24 cellular contexts compared by ENCODE assay signal in genomic region chr1:30818568-30819243, GRCh38.
DNase-seq lines count a peak whose midpoint lies in the region; ATAC-seq and TF ChIP-seq lines count a peak whose summit lies in the region.
"Had no signal": no experiment of that assay in that cellular context is flagged by ENCODE, and none has a peak within 500 bp of the region (broad histone marks: within the 10 kb centered on the region; RNA-seq: fewer than 3 reads in every experiment).

No MANE protein-coding gene starts in this region.

- TF ChIP-seq POLR2A in esophagus squamous epithelium (IDR thresholded peaks at IDR 0.05) (no peak), thyroid gland (IDR thresholded peaks at IDR 0.05) (no peak)

- no peaks in the 10 kb centered on the region for H3K36me3 Mint-ChIP-seq in stimulated activated naive B cell treated with anti-CD40 and anti-IgM and Interleukin-4, amounts not matched to agents 10 μg/mL and 1 μg/mL and 100 μg/mL, for 72 hours
- H3K36me3 Mint-ChIP-seq: activated CD4-positive, alpha-beta memory T cell treated with anti-CD3 and anti-CD28 coated beads for 36 hours had no signal

- H3K4me1 ChIP-seq in esophagus squamous epithelium (peaks cover 16 to 30% (median 22%) of the 10 kb centered on the region in 3 donors), muscle layer of colon (ENCODE audit: insufficient read depth, low read length) (peaks cover 72% of the 10 kb centered on the region), thyroid gland (peaks cover 12 to 20% of the 10 kb centered on the region in 2 donors)
- H3K4me1 ChIP-seq: Caco-2 had no signal

- H3K36me3 ChIP-seq in esophagus squamous epithelium: no peaks in the 10 kb centered on the region
- no peaks in the 10 kb centered on the region for H3K36me3 ChIP-seq in muscle layer of colon (ENCODE audit: insufficient read depth, low read length)
- H3K36me3 ChIP-seq in thyroid gland: no peaks in the 10 kb centered on the region
- H3K36me3 ChIP-seq: ascending aorta, BE2C, SJSA1, uterus had no signal

- DNase-seq in NCI-H2227 (lab: John Stamatoyannopoulos, UW; ENCODE audit: unreplicated experiment): peak; percentile 32
- no peak for DNase-seq in NCI-H2227 treated with DMSO at 0.1 percent for 48 hours (lab: John Stamatoyannopoulos, UW)
- no peak for DNase-seq in esophagus squamous epithelium (lab: John Stamatoyannopoulos, UW)
- DNase-seq in thyroid gland: peak; percentile 28 to 63
- DNase-seq in NCI-H69 (lab: John Stamatoyannopoulos, UW): no peak
- no peak for DNase-seq in stimulated activated naive B cell treated with anti-CD40 and anti-IgM and Interleukin-4, amounts not matched to agents 10 μg/mL and 1 μg/mL and 100 μg/mL, for 72 hours
- DNase-seq: 8988T; activated B cell treated with CpG ODN at 0.5 μM for 24 hours; activated CD4-positive, alpha-beta memory T cell treated with anti-CD3 and anti-CD28 coated beads for 36 hours; activated naive CD4-positive, alpha-beta T cell treated with anti-CD3 and anti-CD28 coated beads for 36 hours; activated T-cell treated with anti-CD3 and anti-CD28 coated beads for 4 hours; BE2C; Caco-2; effector memory CD8-positive, alpha-beta T cell; EL; NCI-H1417; NCI-H774; stimulated activated naive CD8-positive, alpha-beta T cell treated with anti-CD3 and anti-CD28 coated beads, Interleukin-15, amount 100 ng/mL, for 72 hours; T-helper 17 cell; uterus had no signal

- peaks cover 33 to 52% of the 10 kb centered on the region in 2 donors for H3K27me3 Mint-ChIP-seq in stimulated activated naive B cell treated with anti-CD40 and anti-IgM and Interleukin-4, amounts not matched to agents 10 μg/mL and 1 μg/mL and 100 μg/mL, for 72 hours

- H3K4me3 Mint-ChIP-seq in stimulated activated naive B cell treated with anti-CD40 and anti-IgM and Interleukin-4, amounts not matched to agents 10 μg/mL and 1 μg/mL and 100 μg/mL, for 72 hours: no peak overlapping the region
- H3K4me3 Mint-ChIP-seq: activated B cell treated with CpG ODN at 0.5 μM for 24 hours; activated CD4-positive, alpha-beta memory T cell treated with anti-CD3 and anti-CD28 coated beads for 36 hours; activated naive CD4-positive, alpha-beta T cell treated with anti-CD3 and anti-CD28 coated beads for 36 hours; effector memory CD8-positive, alpha-beta T cell; stimulated activated naive CD8-positive, alpha-beta T cell treated with anti-CD3 and anti-CD28 coated beads, Interleukin-15, amount 100 ng/mL, for 72 hours; T-helper 17 cell had no signal

- H3K9me3 ChIP-seq in esophagus squamous epithelium (no peaks in the 10 kb centered on the region), muscle layer of colon (ENCODE audit: low read length) (no peaks in the 10 kb centered on the region), thyroid gland (no peaks in the 10 kb centered on the region)
- H3K9me3 ChIP-seq: ascending aorta, BE2C, Caco-2, SJSA1, uterus had no signal

- H3K27ac Mint-ChIP-seq in stimulated activated naive B cell treated with anti-CD40 and anti-IgM and Interleukin-4, amounts not matched to agents 10 μg/mL and 1 μg/mL and 100 μg/mL, for 72 hours: no peak overlapping the region
- H3K27ac Mint-ChIP-seq: activated B cell treated with CpG ODN at 0.5 μM for 24 hours; activated CD4-positive, alpha-beta memory T cell treated with anti-CD3 and anti-CD28 coated beads for 36 hours; activated naive CD4-positive, alpha-beta T cell treated with anti-CD3 and anti-CD28 coated beads for 36 hours; effector memory CD8-positive, alpha-beta T cell; stimulated activated naive CD8-positive, alpha-beta T cell treated with anti-CD3 and anti-CD28 coated beads, Interleukin-15, amount 100 ng/mL, for 72 hours; T-helper 17 cell had no signal

- no peaks in the 10 kb centered on the region for H3K9me3 Mint-ChIP-seq in stimulated activated naive B cell treated with anti-CD40 and anti-IgM and Interleukin-4, amounts not matched to agents 10 μg/mL and 1 μg/mL and 100 μg/mL, for 72 hours
- H3K9me3 Mint-ChIP-seq: activated B cell treated with CpG ODN at 0.5 μM for 24 hours; activated CD4-positive, alpha-beta memory T cell treated with anti-CD3 and anti-CD28 coated beads for 36 hours; activated naive CD4-positive, alpha-beta T cell treated with anti-CD3 and anti-CD28 coated beads for 36 hours; effector memory CD8-positive, alpha-beta T cell; stimulated activated naive CD8-positive, alpha-beta T cell treated with anti-CD3 and anti-CD28 coated beads, Interleukin-15, amount 100 ng/mL, for 72 hours had no signal

- ATAC-seq in HG02763 (IDR thresholded peaks at IDR 0.05; ENCODE audit: unreplicated experiment): no peak
- ATAC-seq in stimulated activated naive B cell treated with anti-CD40 and anti-IgM and Interleukin-4, amounts not matched to agents 10 μg/mL and 1 μg/mL and 100 μg/mL, for 72 hours (replicated peaks): no peak
- ATAC-seq: effector memory CD8-positive, alpha-beta T cell; stimulated activated naive CD8-positive, alpha-beta T cell treated with anti-CD3 and anti-CD28 coated beads, Interleukin-15, amount 100 ng/mL, for 72 hours; T-helper 17 cell had no signal

- H3K4me3 ChIP-seq in esophagus squamous epithelium (no peak overlapping the region), muscle layer of colon (ENCODE audit: low read depth in 1 of 2, low read length in 2 of 2) (no peak overlapping the region), thyroid gland (replicated peaks in 1 of 3) (no peak overlapping the region)
- H3K4me3 ChIP-seq: ascending aorta, SJSA1, uterus had no signal

- no peak overlapping the region for H3K9ac ChIP-seq in muscle layer of colon (ENCODE audit: low read length)

- peaks cover 4 to 7% of the 10 kb centered on the region in 2 donors for H3K4me1 Mint-ChIP-seq in stimulated activated naive B cell treated with anti-CD40 and anti-IgM and Interleukin-4, amounts not matched to agents 10 μg/mL and 1 μg/mL and 100 μg/mL, for 72 hours

- WGBS in esophagus squamous epithelium, 2 donors: 61 to 64% methylated on average over 10 of the region's 10 CpGs
- 44 to 47% methylated on average over 10 of the region's 10 CpGs for WGBS in thyroid gland, 2 donors

- no peak for TF ChIP-seq CTCF in esophagus squamous epithelium (IDR thresholded peaks at IDR 0.05)
- no peak for TF ChIP-seq CTCF in thyroid gland (IDR thresholded peaks at IDR 0.05)

- H3K27ac ChIP-seq in esophagus squamous epithelium: peak overlapping the region; percentile 7 to 78 (median 64)
- H3K27ac ChIP-seq in muscle layer of colon (ENCODE audit: low read depth, low read length): peak overlapping the region; percentile 94
- no peak overlapping the region for H3K27ac ChIP-seq in thyroid gland
- H3K27ac ChIP-seq: ascending aorta, SJSA1 had no signal

- intact Hi-C loops in esophagus squamous epithelium (cut with DNase I) (no loop called here), thyroid gland (cut with DNase I) (no loop called here)

- peaks cover 0 to 91% (median 0%) of the 10 kb centered on the region in 4 donors for H3K27me3 ChIP-seq in esophagus squamous epithelium
- H3K27me3 ChIP-seq in muscle layer of colon (ENCODE audit: control insufficient read depth in 1 of 2, insufficient read depth in 2 of 2, low read length in 2 of 2): no peaks in the 10 kb centered on the region
- no peaks in the 10 kb centered on the region for H3K27me3 ChIP-seq in thyroid gland
- H3K27me3 ChIP-seq: ascending aorta, BE2C, SJSA1, uterus had no signal

Comparison
In these comparisons a context has a peak if more than half of its experiments do, and no peak if none do; other contexts are left out.
1. DNase-seq: peak in NCI-H2227 (single experiment) and thyroid gland (2 of 2); none in NCI-H2227 treated with DMSO at 0.1 percent for 48 hours (single experiment), esophagus squamous epithelium (single experiment), NCI-H69 (single experiment) and stimulated activated naive B cell treated with anti-CD40 and anti-IgM and Interleukin-4, amounts not matched to agents 10 μg/mL and 1 μg/mL and 100 μg/mL, for 72 hours (single experiment).
2. H3K27ac ChIP-seq: peak in esophagus squamous epithelium (4 of 4) and muscle layer of colon (single experiment); none in thyroid gland (0 of 3).